In genomic region chr10:44118500-44118899, GRCh38 we compare ENCODE assay signal across 28 cellular contexts.
"Had no signal": no experiment of that assay in that cellular context is flagged by ENCODE, and none has a peak within 500 bp of the region (broad histone marks: within the 10 kb centered on the region; RNA-seq: fewer than 3 reads in every experiment).

No MANE protein-coding gene starts in this region.

- ATAC-seq: effector memory CD8-positive, alpha-beta T cell; esophagus mucosa; foreskin keratinocyte; gastrocnemius medialis; gastroesophageal sphincter; heart left ventricle; heart right ventricle had no signal

- H3K27me3 ChIP-seq: colonic mucosa, esophagus muscularis mucosa, esophagus squamous epithelium, foreskin keratinocyte, gastrocnemius medialis, gastroesophageal sphincter, heart left ventricle, heart right ventricle had no signal

- DNase-seq: colonic mucosa; cortex of kidney; dermis blood vessel endothelial cell; dorsolateral prefrontal cortex; effector CD4-positive, alpha-beta T cell; effector CD8-positive, alpha-beta T cell; effector memory CD4-positive, alpha-beta T cell; effector memory CD8-positive, alpha-beta T cell; endodermal cell; erythroblast; esophagus squamous epithelium; foreskin fibroblast; foreskin keratinocyte; foreskin melanocyte; gastrocnemius medialis; glutamatergic neuron; head of caudate nucleus; heart left ventricle; heart right ventricle had no signal

- FAIRE-seq: colon, endometrium, endothelial cell of umbilical vein, frontal cortex had no signal

- H3K9me3 ChIP-seq: colonic mucosa, esophagus muscularis mucosa, esophagus squamous epithelium, gastrocnemius medialis, gastroesophageal sphincter, heart right ventricle had no signal

- H3K4me3 ChIP-seq: colonic mucosa, coronary artery, dorsolateral prefrontal cortex, esophagus muscularis mucosa, esophagus squamous epithelium, gastrocnemius medialis, gastroesophageal sphincter, heart left ventricle, heart right ventricle had no signal

- H3K4me1 ChIP-seq: colonic mucosa, esophagus muscularis mucosa, esophagus squamous epithelium, foreskin keratinocyte, gastrocnemius medialis, gastroesophageal sphincter, heart right ventricle had no signal

- H3K36me3 ChIP-seq: colonic mucosa, esophagus muscularis mucosa, esophagus squamous epithelium, gastrocnemius medialis, gastroesophageal sphincter, heart left ventricle, heart right ventricle had no signal

- H3K27ac ChIP-seq: colonic mucosa, coronary artery, dorsolateral prefrontal cortex, epithelial cell of prostate, esophagus muscularis mucosa, esophagus squamous epithelium, foreskin keratinocyte, gastrocnemius medialis, gastroesophageal sphincter, heart left ventricle, heart right ventricle had no signal
